Comparison of ENCODE assay signal across 24 cellular contexts in the genomic region with DNA sequence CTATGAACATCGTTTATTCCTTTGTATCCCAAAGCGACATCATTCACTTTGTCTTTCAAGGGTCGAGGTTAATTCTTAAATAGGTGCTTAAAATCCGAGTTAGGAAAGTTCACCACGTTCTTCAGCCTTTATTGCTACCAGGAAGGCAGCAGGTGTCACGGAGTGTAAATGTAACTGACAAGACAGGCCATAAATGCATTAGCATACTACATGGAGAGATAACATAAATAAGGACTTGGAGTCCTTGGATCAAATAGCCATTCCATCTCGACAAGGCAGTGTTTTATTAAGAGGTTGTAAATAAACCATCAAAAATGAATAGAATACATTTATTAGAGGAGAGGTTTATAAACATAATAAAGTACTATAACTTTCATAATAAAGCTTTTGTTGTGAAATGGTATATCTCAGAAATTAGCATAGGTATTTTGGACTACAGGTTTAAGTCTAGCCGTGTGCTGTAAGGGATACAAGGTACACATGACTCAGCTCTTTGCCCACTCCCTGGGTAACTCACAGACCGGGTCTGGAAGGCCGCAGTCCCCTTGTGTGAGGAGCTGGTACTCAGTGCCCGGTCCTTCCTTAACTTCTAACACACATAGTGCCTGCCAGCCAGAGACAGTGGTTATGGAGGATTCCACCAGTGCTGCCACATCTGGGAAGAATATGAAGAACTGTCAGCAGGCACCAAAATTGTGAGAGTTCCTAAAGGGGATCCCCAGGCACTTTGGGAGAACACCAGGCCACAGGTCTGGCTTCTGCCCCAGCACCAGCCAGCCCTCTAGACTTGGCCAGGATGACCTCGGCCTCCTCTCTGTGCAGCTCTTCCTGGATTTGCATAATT. TPM values are rescaled to one million over a fixed set of nuclear protein-coding genes. Genes with fewer than 3 reads are reported as not detected.
DNase-seq lines count a peak whose midpoint lies in the region; ATAC-seq and TF ChIP-seq lines count a peak whose summit lies in the region.
"Had no signal": no experiment of that assay in that cellular context is flagged by ENCODE, and none has a peak within 500 bp of the region (broad histone marks: within the 10 kb centered on the region; RNA-seq: fewer than 3 reads in every experiment).

No MANE protein-coding gene starts in this region.

- no peaks in the 10 kb centered on the region for H3K36me3 Mint-ChIP-seq in T-helper 2 cell treated with Interferon-gamma antibody and Interleukin-4, amounts not matched to agents 5 μg/mL and 100 μg/mL, for 36 hours (ENCODE audit: low read depth)
- H3K36me3 Mint-ChIP-seq: CD4-positive, alpha-beta memory T cell had no signal

- H3K4me1 ChIP-seq in esophagus muscularis mucosa: no peaks in the 10 kb centered on the region
- H3K4me1 ChIP-seq in mucosa of rectum (ENCODE audit: control insufficient read depth in 2 of 2, insufficient read depth in 2 of 2, low read length in 2 of 2): peaks cover 15 to 32% of the 10 kb centered on the region in 2 donors

- intact Hi-C loops in esophagus muscularis mucosa (cut with DNase I): no loop called here

- H3K36me3 ChIP-seq in esophagus muscularis mucosa: no peaks in the 10 kb centered on the region
- H3K36me3 ChIP-seq in mucosa of rectum (ENCODE audit: control insufficient read depth in 2 of 2, insufficient read depth in 2 of 2, low read length in 2 of 2): no peaks in the 10 kb centered on the region

- H3K27ac Mint-ChIP-seq in T-helper 2 cell treated with Interferon-gamma antibody and Interleukin-4, amounts not matched to agents 5 μg/mL and 100 μg/mL, for 36 hours: no peak overlapping the region
- H3K27ac Mint-ChIP-seq: B cell; CD4-positive, alpha-beta memory T cell; HFFc6; IgD-negative memory B cell had no signal

- DNase-seq in T-helper 2 cell treated with Interferon-gamma antibody and Interleukin-4, amounts not matched to agents 5 μg/mL and 100 μg/mL, for 36 hours (ENCODE audit: low spot score): peak; percentile 1
- DNase-seq in T-helper 2 cell: no peak
- DNase-seq in esophagus muscularis mucosa (ENCODE audit: extremely low spot score): peak; percentile 39
- DNase-seq in ureter (ENCODE audit: low spot score): peak; percentile 26
- no peak for DNase-seq in NCI-H1105 treated with DMSO at 0.1 percent for 48 hours (lab: John Stamatoyannopoulos, UW)
- DNase-seq: Calu3; CD4-positive, alpha-beta memory T cell; DMS79; HFFc6; Kasumi-1; MM.1S; NCI-H1092 treated with DMSO at 0.1 percent for 48 hours; NCI-H1694; NCI-H226; NCI-H69; SIG-M5 had no signal

- peaks cover 18% of the 10 kb centered on the region for H3K27me3 Mint-ChIP-seq in T-helper 2 cell treated with Interferon-gamma antibody and Interleukin-4, amounts not matched to agents 5 μg/mL and 100 μg/mL, for 36 hours (ENCODE audit: low read depth)

- no peaks in the 10 kb centered on the region for H3K9me3 Mint-ChIP-seq in T-helper 2 cell treated with Interferon-gamma antibody and Interleukin-4, amounts not matched to agents 5 μg/mL and 100 μg/mL, for 36 hours
- H3K9me3 Mint-ChIP-seq: HFFc6 had no signal

- peaks cover 0 to 12% (median 0%) of the 10 kb centered on the region in 4 donors for H3K27me3 ChIP-seq in esophagus muscularis mucosa
- no peaks in the 10 kb centered on the region for H3K27me3 ChIP-seq in mucosa of rectum (ENCODE audit: control insufficient read depth in 2 of 2, insufficient read depth in 2 of 2, low read length in 2 of 2)

- peak overlapping the region in 1 of 2 donors; percentile 31 for H3K9ac ChIP-seq in mucosa of rectum (ENCODE audit: low read depth in 1 of 2, low read length in 2 of 2)

- H3K9me3 ChIP-seq in esophagus muscularis mucosa (no peaks in the 10 kb centered on the region), mucosa of rectum (ENCODE audit: control insufficient read depth in 2 of 2, low read length in 2 of 2) (no peaks in the 10 kb centered on the region)

- no peak overlapping the region for H3K4me3 Mint-ChIP-seq in T-helper 2 cell treated with Interferon-gamma antibody and Interleukin-4, amounts not matched to agents 5 μg/mL and 100 μg/mL, for 36 hours
- H3K4me3 Mint-ChIP-seq: B cell; CD4-positive, alpha-beta memory T cell; HFFc6; IgD-negative memory B cell had no signal

- H3K27ac ChIP-seq in esophagus muscularis mucosa (replicated peaks in 1 of 4) (no peak overlapping the region), mucosa of rectum (ENCODE audit: low read depth in 2 of 2, low read length in 2 of 2) (peak overlapping the region; percentile 50 to 72)
- H3K27ac ChIP-seq: 22Rv1, HL-60 had no signal

- H3K4me1 Mint-ChIP-seq in T-helper 2 cell treated with Interferon-gamma antibody and Interleukin-4, amounts not matched to agents 5 μg/mL and 100 μg/mL, for 36 hours (ENCODE audit: low read depth): no peaks in the 10 kb centered on the region

- TF ChIP-seq CTCF in esophagus muscularis mucosa (IDR thresholded peaks at IDR 0.05): no peak

- H3K4me3 ChIP-seq in esophagus muscularis mucosa (no peak overlapping the region), mucosa of rectum (ENCODE audit: low read length in 2 of 2) (peak overlapping the region; percentile 10 to 31)

- no peak for ATAC-seq in GM18868 (IDR thresholded peaks at IDR 0.05; ENCODE audit: unreplicated experiment)
- no peak for ATAC-seq in HG03460 (IDR thresholded peaks at IDR 0.05; ENCODE audit: unreplicated experiment)

- no peak for TF ChIP-seq EP300 in esophagus muscularis mucosa (IDR thresholded peaks at IDR 0.05)

- no peak for TF ChIP-seq POLR2A in esophagus muscularis mucosa (IDR thresholded peaks at IDR 0.05; ENCODE audit: low read depth)

- 77% methylated on average over 12 of the region's 12 CpGs for WGBS in esophagus muscularis mucosa

RNA-seq across cellular contexts. Expression of gene CAPN13, which starts 29.4 kb away (rescaled TPM):
- total RNA-seq in esophagus muscularis mucosa: not detected
- 67.4 TPM for total RNA-seq in ureter
- total RNA-seq: B cell; CD4-positive, alpha-beta memory T cell; HFFc6; RPMI7951 had no signal

Comparison
In these comparisons a context has a peak if more than half of its experiments do, and no peak if none do; other contexts are left out.
1. DNase-seq: peak in T-helper 2 cell treated with Interferon-gamma antibody and Interleukin-4, amounts not matched to agents 5 μg/mL and 100 μg/mL, for 36 hours (single experiment), esophagus muscularis mucosa (single experiment) and ureter (single experiment); none in T-helper 2 cell (0 of 5) and NCI-H1105 treated with DMSO at 0.1 percent for 48 hours (single experiment).
2. H3K27ac ChIP-seq: peak in mucosa of rectum (2 of 2); none in esophagus muscularis mucosa (0 of 4).
3. H3K4me3 ChIP-seq: peak in mucosa of rectum (2 of 2); none in esophagus muscularis mucosa (0 of 4).
4. RNA of gene CAPN13, which starts 29.4 kb away (total RNA-seq): 67.4 TPM in ureter (single experiment); not detected in esophagus muscularis mucosa; every median in the first group is over 10 times any median in the second.